8 cellular contexts compared by ENCODE assay signal in genomic region chr2:46098606-46099005, GRCh38.
DNase-seq lines count a peak whose midpoint lies in the region; FAIRE-seq and TF ChIP-seq lines count a peak whose summit lies in the region.

No MANE protein-coding gene starts in this region.

- H3K36me3 ChIP-seq in adrenal gland (replicated peaks in 1 of 2) (no peaks in the 10 kb centered on the region), keratinocyte (ENCODE audit: control insufficient read depth in 2 of 2, extremely low read depth in 1 of 2, insufficient read depth in 2 of 2, low read length in 2 of 2) (no peaks in the 10 kb centered on the region), vagina (no peaks in the 10 kb centered on the region)

- peak overlapping the region; percentile 56 for H3K4me2 ChIP-seq in keratinocyte (ENCODE audit: control insufficient read depth, extremely low read depth, insufficient read depth, low read depth, low read length)

- H3K4me1 ChIP-seq in adrenal gland (replicated peaks in 1 of 2) (peaks cover 0 to 12% of the 10 kb centered on the region in 2 donors), keratinocyte (ENCODE audit: control insufficient read depth, extremely low read depth, insufficient read depth, low read length) (peaks cover 24% of the 10 kb centered on the region), vagina (peaks cover 33% of the 10 kb centered on the region)

- dilution Hi-C loops in keratinocyte (cut with MboI; ENCODE audit: extremely low pct_ligation_motif_present, low sequenced_read_pairs), result no loop called here

- WGBS in adrenal gland, 4 donors, result 67 to 87% (median 75%) methylated on average over 1 of the region's 1 CpG

- FAIRE-seq in keratinocyte (lab: Jason Lieb, UNC), result peak; percentile 97

- peak overlapping the region; percentile 45 for H3K9ac ChIP-seq in keratinocyte (ENCODE audit: control insufficient read depth, extremely low read depth, insufficient read depth, low read length)

- H3K27ac ChIP-seq in adrenal gland (peak overlapping the region in 3 of 5 donors; percentile 73 to 84 (median 83)), keratinocyte (ENCODE audit: control insufficient read depth, insufficient read depth, low read length) (peak overlapping the region; percentile 85), vagina (peak overlapping the region; percentile 78)

- no peaks in the 10 kb centered on the region for H4K20me1 ChIP-seq in keratinocyte (ENCODE audit: control insufficient read depth, extremely low read depth, insufficient read depth, low read length)

- intact Hi-C loops in adrenal gland (cut with DNase I), result no loop called here
- intact Hi-C loops in vagina (cut with DNase I), result no loop called here

- H2AFZ ChIP-seq in keratinocyte (ENCODE audit: control insufficient read depth, low read length), result peak overlapping the region; percentile 18

- H3K9me3 ChIP-seq in adrenal gland (replicated peaks in 1 of 3) (no peaks in the 10 kb centered on the region), keratinocyte (ENCODE audit: control insufficient read depth, low read depth, low read length) (peaks cover 2% of the 10 kb centered on the region), vagina (no peaks in the 10 kb centered on the region)

- no peaks in the 10 kb centered on the region for H3K9me1 ChIP-seq in keratinocyte (ENCODE audit: control insufficient read depth, extremely low read depth, insufficient read depth, low read length)

- DNase-seq in stimulated activated CD4-positive, alpha-beta T cell treated with anti-CD3 and anti-CD28 coated beads, Interleukin-1b, Interleukin-23, amount 100 ng/mL, for 48 hours, result peak; percentile 15
- DNase-seq in stimulated activated CD4-positive, alpha-beta T cell treated with anti-CD3 and anti-CD28 coated beads, Interleukin-4, amount 100 ng/mL, for 4 hours, result no peak
- DNase-seq in adrenal gland (no peak), keratinocyte (ENCODE audit: low read depth, low spot score) (peak; percentile 79), vagina (ENCODE audit: extremely low spot score in 2 of 2) (no peak), DMS153 (lab: John Stamatoyannopoulos, UW) (no peak), superior temporal gyrus (ENCODE audit: extremely low spot score) (no peak), NCI-H524 treated with DMSO at 0.1 percent for 48 hours (lab: John Stamatoyannopoulos, UW) (no peak)

- H3K4me3 ChIP-seq in adrenal gland (no peak overlapping the region), keratinocyte (ENCODE audit: control insufficient read depth in 2 of 3, extremely low read depth in 1 of 3, insufficient read depth in 2 of 3, low read depth in 1 of 3, low read length in 3 of 3) (peak overlapping the region in 1 of 3 experiments; percentile 39), vagina (no peak overlapping the region)

- TF ChIP-seq POLR2A in adrenal gland (IDR thresholded peaks at IDR 0.05) (no peak), vagina (IDR thresholded peaks at IDR 0.05) (no peak)

- H3K79me2 ChIP-seq in keratinocyte (ENCODE audit: control insufficient read depth, insufficient read depth, low read length), result no peaks in the 10 kb centered on the region

- no peak for TF ChIP-seq CTCF in adrenal gland (IDR thresholded peaks at IDR 0.05)
- no peak for TF ChIP-seq CTCF in keratinocyte (optimal IDR thresholded peaks at IDR 0.05 in 1 of 3, IDR thresholded peaks at IDR 0.05 in 1 of 3, conservative IDR thresholded peaks at IDR 0.05 in 1 of 3; ENCODE audit: extremely low read depth in 1 of 3, insufficient read depth in 2 of 3, low read length in 3 of 3)
- no peak for TF ChIP-seq CTCF in vagina (IDR thresholded peaks at IDR 0.05)

- H3K27me3 ChIP-seq in adrenal gland, result no peaks in the 10 kb centered on the region
- no peaks in the 10 kb centered on the region for H3K27me3 ChIP-seq in keratinocyte (ENCODE audit: control insufficient read depth, extremely low read depth, insufficient read depth, low read length)
- H3K27me3 ChIP-seq in vagina, result no peaks in the 10 kb centered on the region

Comparison
In these comparisons a context has a peak if more than half of its experiments do, and no peak if none do; other contexts are left out.
1. DNase-seq: peak in stimulated activated CD4-positive, alpha-beta T cell treated with anti-CD3 and anti-CD28 coated beads, Interleukin-1b, Interleukin-23, amount 100 ng/mL, for 48 hours (single experiment) and keratinocyte (single experiment); none in stimulated activated CD4-positive, alpha-beta T cell treated with anti-CD3 and anti-CD28 coated beads, Interleukin-4, amount 100 ng/mL, for 4 hours (0 of 2), adrenal gland (0 of 7), vagina (0 of 2), DMS153 (single experiment), superior temporal gyrus (single experiment) and NCI-H524 treated with DMSO at 0.1 percent for 48 hours (single experiment).
2. Peak in every context shown above with its lines, with median percentiles within 50 percentile points of each other: H3K27ac ChIP-seq.